19 cellular contexts compared by ENCODE assay signal in the genomic region with DNA sequence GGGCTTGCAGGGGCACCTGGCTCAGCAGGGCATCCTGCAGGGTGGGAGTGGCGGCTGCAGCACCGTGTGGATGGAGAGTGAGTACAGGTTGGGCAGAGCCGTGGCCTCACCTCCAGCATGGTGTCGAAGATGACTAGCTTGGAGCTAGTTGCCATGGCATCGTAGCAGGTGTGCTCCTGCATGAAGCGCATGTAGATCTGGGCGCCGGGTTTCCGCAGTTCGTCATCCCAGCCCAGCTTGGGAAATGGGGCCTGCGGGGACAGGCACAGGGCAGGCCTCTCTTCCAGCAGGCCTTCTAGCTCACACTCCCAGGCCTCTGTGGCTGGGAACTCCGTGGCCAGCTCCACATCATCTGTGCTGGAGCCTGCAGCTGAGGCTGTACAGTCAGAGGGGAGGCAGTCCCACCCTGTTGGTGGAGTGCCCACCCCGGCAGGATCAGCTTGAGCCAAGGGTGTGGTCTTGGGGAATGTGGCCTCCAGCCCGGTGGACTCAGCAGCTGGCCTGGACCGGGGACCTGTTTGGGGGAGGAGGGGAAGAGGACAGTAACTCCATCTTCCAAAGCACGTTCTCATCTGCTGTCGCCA. TPM values are rescaled to one million over a fixed set of nuclear protein-coding genes. Genes with fewer than 3 reads are reported as not detected.
A peak's percentile ranks its signal among the peaks of the same experiment; 100 is the strongest.
DNase-seq lines count a peak whose midpoint lies in the region; ATAC-seq and TF ChIP-seq lines count a peak whose summit lies in the region.
"Had no signal": no experiment of that assay in that cellular context is flagged by ENCODE, and none has a peak within 500 bp of the region (broad histone marks: within the 10 kb centered on the region; RNA-seq: fewer than 3 reads in every experiment).

No MANE protein-coding gene starts in this region.

- H3K36me3 ChIP-seq in colonic mucosa = no peaks in the 10 kb centered on the region

- TF ChIP-seq CTCF in epithelial cell of esophagus (IDR thresholded peaks at IDR 0.05; ENCODE audit: insufficient read depth, low read depth, low read length, missing control alignments) (no peak), colonic mucosa (IDR thresholded peaks at IDR 0.05) (no peak)

- no peaks in the 10 kb centered on the region for H3K9me3 ChIP-seq in colonic mucosa
- H3K9me3 ChIP-seq: A549, Caco-2 had no signal

- intact Hi-C loops in sciatic nerve (cut with DNase I) (no loop called here), colonic mucosa (cut with DNase I) (no loop called here)

- peak; percentile 1 for DNase-seq in NCI-H1105 (lab: John Stamatoyannopoulos, UW)
- DNase-seq in NCI-H1105 treated with DMSO at 0.1 percent for 48 hours (lab: John Stamatoyannopoulos, UW) = no peak
- peak; percentile 26 for DNase-seq in epithelial cell of esophagus (ENCODE audit: low read depth)
- peak; percentile 58 for DNase-seq in sciatic nerve (ENCODE audit: low spot score)
- no peak for DNase-seq in colonic mucosa
- no peak for DNase-seq in NCI-H1092 treated with DMSO at 0.1 percent for 48 hours (lab: John Stamatoyannopoulos, UW)
- DNase-seq: activated CD4-positive, alpha-beta T cell treated with anti-CD3 and anti-CD28 coated beads, Interleukin-2, amount 50 U/mL, for 48 hours; Caco-2; dorsolateral prefrontal cortex; foreskin fibroblast; NCI-H446; RPMI8226; T-helper 9 cell; trophoblast cell had no signal

- H3K27me3 ChIP-seq in colonic mucosa = no peaks in the 10 kb centered on the region

- no peak overlapping the region for H3K4me3 ChIP-seq in epithelial cell of esophagus (ENCODE audit: low read length)
- no peak overlapping the region for H3K4me3 ChIP-seq in colonic mucosa
- H3K4me3 ChIP-seq: A549, dorsolateral prefrontal cortex had no signal

- no peak overlapping the region for H3K27ac ChIP-seq in colonic mucosa
- H3K27ac ChIP-seq: A549, dorsolateral prefrontal cortex, parathyroid adenoma had no signal

- peak; percentile 29 for ATAC-seq in sciatic nerve
- ATAC-seq: A549, HCT116 had no signal

- H3K4me1 ChIP-seq in colonic mucosa = no peaks in the 10 kb centered on the region
- H3K4me1 ChIP-seq: Caco-2, parathyroid adenoma had no signal

- H3K9ac ChIP-seq in colonic mucosa (ENCODE audit: low read depth in 2 of 2, low read length in 2 of 2) = no peak overlapping the region
- H3K9ac ChIP-seq: parathyroid adenoma had no signal

RNA-seq across cellular contexts. Expression of gene PRKAG3, which starts 1.6 kb away (rescaled TPM):
- total RNA-seq in sciatic nerve (0.49 TPM), colonic mucosa (not detected)
- total RNA-seq: activated T-helper 2 cell treated with anti-CD3 and anti-CD28 coated beads, Interferon-gamma antibody, Interleukin-2, Interleukin-4, amounts not matched to agents 10 μg/mL and 5 μg/mL and 100 μg/mL, durations not matched to agents 14 hours and 24 hours and 36 hours; Caco-2; mononuclear cell had no signal

RNA-seq across cellular contexts. Expression of gene WNT6, which starts 29.6 kb away (rescaled TPM):
- total RNA-seq in sciatic nerve (23.3 TPM), colonic mucosa (under 1 TPM; 0.25 to 0.37 TPM)
- total RNA-seq: activated T-helper 2 cell treated with anti-CD3 and anti-CD28 coated beads, Interferon-gamma antibody, Interleukin-2, Interleukin-4, amounts not matched to agents 10 μg/mL and 5 μg/mL and 100 μg/mL, durations not matched to agents 14 hours and 24 hours and 36 hours; mononuclear cell had no signal

RNA-seq across cellular contexts. Expression of gene CYP27A1, which starts 48.0 kb away (rescaled TPM):
- total RNA-seq in sciatic nerve (51.8 TPM), colonic mucosa (10 to 100 TPM; 21.7 to 54.0 TPM)
- total RNA-seq: activated T-helper 2 cell treated with anti-CD3 and anti-CD28 coated beads, Interferon-gamma antibody, Interleukin-2, Interleukin-4, amounts not matched to agents 10 μg/mL and 5 μg/mL and 100 μg/mL, durations not matched to agents 14 hours and 24 hours and 36 hours had no signal

RNA-seq across cellular contexts. Expression of gene WNT10A, which starts 50.7 kb away (rescaled TPM):
- total RNA-seq in sciatic nerve (0.94 TPM), colonic mucosa (under 1 TPM; 0.44 to 0.61 TPM)

Comparison
In these comparisons a context has a peak if more than half of its experiments do, and no peak if none do; other contexts are left out.
1. DNase-seq: peak in NCI-H1105 (single experiment), epithelial cell of esophagus (single experiment) and sciatic nerve (single experiment); none in NCI-H1105 treated with DMSO at 0.1 percent for 48 hours (single experiment), colonic mucosa (single experiment) and NCI-H1092 treated with DMSO at 0.1 percent for 48 hours (single experiment).
2. RNA of gene WNT6, which starts 29.6 kb away (total RNA-seq): 23.3 TPM in sciatic nerve (single experiment); 0.25 to 0.37 TPM in colonic mucosa; every median in the first group is over 10 times any median in the second.